8 cellular contexts compared by ENCODE assay signal in the genomic region with DNA sequence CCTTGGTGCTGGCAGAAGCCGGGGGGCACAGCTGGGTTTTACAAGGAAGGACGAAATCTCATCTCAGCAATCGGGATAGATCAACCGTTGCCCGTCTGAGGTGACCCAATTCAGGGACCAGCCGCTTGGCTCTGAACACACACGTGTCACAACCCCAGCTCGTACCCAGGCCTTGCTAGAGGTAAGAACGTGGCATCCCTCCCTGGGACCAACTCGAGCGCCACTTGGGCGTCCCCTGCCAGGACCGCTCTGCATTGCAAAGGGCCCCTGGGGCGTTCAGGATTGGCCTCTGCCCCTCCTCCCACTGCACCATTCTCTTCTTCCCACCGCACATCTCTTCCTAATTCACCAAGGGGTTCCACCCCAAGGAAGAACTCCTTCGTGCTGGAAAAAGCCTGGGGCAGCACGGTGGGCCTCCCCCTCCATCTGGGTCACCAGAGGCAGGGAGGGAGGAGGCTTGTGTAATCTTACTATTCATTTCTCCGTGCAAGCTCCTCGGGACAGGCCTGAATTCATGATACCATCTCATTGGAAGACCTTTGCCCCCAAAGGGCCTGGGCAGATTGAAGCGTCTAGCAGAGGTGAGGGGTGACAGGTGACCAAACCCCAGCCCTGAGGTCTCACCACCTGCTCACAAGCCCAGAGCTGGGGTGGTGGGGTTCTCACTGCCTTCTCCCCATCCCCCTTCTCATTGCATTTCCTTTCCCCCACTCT.
DNase-seq lines count a peak whose midpoint lies in the region; ATAC-seq and TF ChIP-seq lines count a peak whose summit lies in the region.

No MANE protein-coding gene starts in this region.

- intact Hi-C loops in heart right ventricle (cut with DNase I) (loop anchor here in 8 of 10 donors (2.0 to 10.0 kb wide), 7 partner anchors 330 to 520 kb away; partner anchors contain the start of gene RREB1 (in 1 of the 8)), cardiac septum (cut with DNase I) (loop anchor here (10.0 kb wide), 1 partner anchor 390 kb away; no protein-coding TSS in a partner anchor), aorta (cut with DNase I) (loop anchor here in 1 of 2 donors (10.0 kb wide), 1 partner anchor 520 kb away; no protein-coding TSS in a partner anchor), left colon (cut with DNase I, micrococcal nuclease) (no loop called here)

- H3K4me1 ChIP-seq in heart right ventricle, result peaks cover 7 to 49% (median 32%) of the 10 kb centered on the region in 9 donors
- H3K4me1 ChIP-seq in endocrine pancreas (ENCODE audit: control insufficient read depth, insufficient read depth, low read length), result no peaks in the 10 kb centered on the region
- H3K4me1 ChIP-seq in muscle layer of colon (ENCODE audit: insufficient read depth, low read length), result peaks cover 16% of the 10 kb centered on the region
- H3K4me1 ChIP-seq in aorta (ENCODE audit: control insufficient read depth in 1 of 2, insufficient read depth in 2 of 2, low read length in 2 of 2), result no peaks in the 10 kb centered on the region

- H3K9me3 ChIP-seq in heart right ventricle (no peaks in the 10 kb centered on the region), endocrine pancreas (ENCODE audit: control insufficient read depth, low read length) (no peaks in the 10 kb centered on the region), muscle layer of colon (ENCODE audit: low read length) (no peaks in the 10 kb centered on the region), aorta (ENCODE audit: control insufficient read depth, low read length) (no peaks in the 10 kb centered on the region)

- TF ChIP-seq CTCF in heart right ventricle (IDR thresholded peaks at IDR 0.05), result no peak

- WGBS in heart right ventricle, 2 donors, result 63 to 67% methylated on average over 20 of the region's 20 CpGs
- 50 to 51% methylated on average over 20 of the region's 20 CpGs for WGBS in aorta, 2 donors

- no peak for DNase-seq in heart right ventricle
- DNase-seq in cardiac septum (ENCODE audit: low spot score), result no peak
- no peak for DNase-seq in aorta
- no peak for DNase-seq in left colon
- no peak for DNase-seq in kidney glomerular epithelial cell (lab: John Stamatoyannopoulos, UW)
- DNase-seq in NCI-H2107 (lab: John Stamatoyannopoulos, UW), result no peak

- H3K4me3 ChIP-seq in heart right ventricle (peak overlapping the region in 9 of 10 donors; percentile 19 to 55 (median 44)), endocrine pancreas (ENCODE audit: control insufficient read depth, insufficient read depth, low read length) (no peak overlapping the region), muscle layer of colon (ENCODE audit: low read depth in 1 of 2, low read length in 2 of 2) (peak overlapping the region; percentile 51 to 56), aorta (ENCODE audit: low read length in 2 of 2) (no peak overlapping the region)

- H3K27me3 ChIP-seq in heart right ventricle, result no peaks in the 10 kb centered on the region
- H3K27me3 ChIP-seq in endocrine pancreas (ENCODE audit: control insufficient read depth, insufficient read depth, low read length), result no peaks in the 10 kb centered on the region
- H3K27me3 ChIP-seq in muscle layer of colon (ENCODE audit: control insufficient read depth in 1 of 2, insufficient read depth in 2 of 2, low read length in 2 of 2), result no peaks in the 10 kb centered on the region
- no peaks in the 10 kb centered on the region for H3K27me3 ChIP-seq in aorta (ENCODE audit: control insufficient read depth in 1 of 2, insufficient read depth in 2 of 2, low read length in 1 of 2)

- H3K9ac ChIP-seq in endocrine pancreas (ENCODE audit: control insufficient read depth, insufficient read depth, low read length) (peak overlapping the region; percentile 22), muscle layer of colon (ENCODE audit: low read length) (peak overlapping the region; percentile 49)

- H3K36me3 ChIP-seq in heart right ventricle, result no peaks in the 10 kb centered on the region
- no peaks in the 10 kb centered on the region for H3K36me3 ChIP-seq in endocrine pancreas (ENCODE audit: control insufficient read depth, insufficient read depth, low read length)
- no peaks in the 10 kb centered on the region for H3K36me3 ChIP-seq in muscle layer of colon (ENCODE audit: insufficient read depth, low read length)
- no peaks in the 10 kb centered on the region for H3K36me3 ChIP-seq in aorta (ENCODE audit: control insufficient read depth in 1 of 2, insufficient read depth in 2 of 2, low read length in 1 of 2)

- H3K27ac ChIP-seq in heart right ventricle, result peak overlapping the region; percentile 79 to 98 (median 90)
- H3K27ac ChIP-seq in muscle layer of colon (ENCODE audit: low read depth, low read length), result peak overlapping the region; percentile 75
- H3K27ac ChIP-seq in aorta (ENCODE audit: low read depth in 1 of 2, low read length in 2 of 2), result no peak overlapping the region

- peak in 6 of 8 donors; percentile 1 to 30 (median 6) for ATAC-seq in heart right ventricle
- ATAC-seq in aorta (ENCODE audit: low FRiP score), result peak; percentile 42
- no peak for ATAC-seq in left colon

Comparison
In these comparisons a context has a peak if more than half of its experiments do, and no peak if none do; other contexts are left out.
1. H3K27ac ChIP-seq: peak in heart right ventricle (10 of 10) and muscle layer of colon (single experiment); none in aorta (0 of 2).
2. H3K4me3 ChIP-seq: peak in heart right ventricle (9 of 10) and muscle layer of colon (2 of 2); none in endocrine pancreas (single experiment) and aorta (0 of 2).
3. intact Hi-C loops: an anchor here in heart right ventricle (2.0 to 10.0 kb wide) and cardiac septum (10.0 kb wide); none called in left colon.